In the genomic region with DNA sequence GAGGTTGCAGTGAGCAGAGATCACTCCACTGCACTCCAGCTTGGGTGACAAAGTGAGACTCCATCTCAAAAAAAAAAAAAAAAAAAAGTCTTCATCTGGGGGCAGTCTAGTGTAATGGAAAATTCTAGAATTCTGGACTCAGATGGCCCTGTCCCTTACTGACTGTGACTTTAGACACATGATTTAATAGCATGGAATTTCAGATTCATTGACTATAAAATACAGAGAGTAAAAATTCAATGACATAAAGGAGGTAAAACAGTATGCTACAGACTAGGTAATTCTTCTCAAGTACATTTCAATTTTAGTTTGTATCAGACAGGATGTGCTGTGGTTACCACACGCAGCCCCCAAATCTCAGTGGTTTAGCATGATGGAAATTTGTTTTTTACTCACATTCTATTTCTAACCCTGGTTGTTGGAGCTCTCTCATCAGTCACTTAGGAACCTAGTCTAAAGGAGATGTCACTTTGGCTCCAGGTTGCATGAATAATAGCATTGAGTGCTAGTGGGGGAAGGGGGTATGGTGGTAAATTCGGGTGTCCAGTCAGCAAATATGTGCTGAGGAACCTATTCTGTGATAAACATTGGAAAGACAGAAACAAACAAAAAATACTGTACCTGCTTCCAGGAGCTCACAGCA, we compare ENCODE assay signal across 12 cellular contexts.
DNase-seq lines count a peak whose midpoint lies in the region; ATAC-seq, FAIRE-seq and TF ChIP-seq lines count a peak whose summit lies in the region.
"Had no signal": no experiment of that assay in that cellular context is flagged by ENCODE, and none has a peak within 500 bp of the region (broad histone marks: within the 10 kb centered on the region; RNA-seq: fewer than 3 reads in every experiment).

No MANE protein-coding gene starts in this region.

- ATAC-seq in HepG2, result no peak
- no peak for ATAC-seq in right lobe of liver
- ATAC-seq in HG02981 (IDR thresholded peaks at IDR 0.05; ENCODE audit: unreplicated experiment), result peak; percentile 86
- ATAC-seq in activated T-cell treated with anti-CD3 and anti-CD28 coated beads, Interleukin-2, amount 50 U/mL, for 72 hours (replicated peaks in 1 of 2), result peak; percentile 94 to 96

- no peak for TF ChIP-seq EP300 in HepG2 (IDR thresholded peaks at IDR 0.05; ENCODE audit: low read depth in 2 of 2, low read length in 2 of 2)
- TF ChIP-seq EP300 in HepG2 (CRISPR knock-in tag; IDR thresholded peaks at IDR 0.05; ENCODE audit: borderline replicate concordance), result no peak
- TF ChIP-seq EP300 in transverse colon (IDR thresholded peaks at IDR 0.05; ENCODE audit: low read depth), result no peak

- H3K9me3 ChIP-seq in HepG2 (ENCODE audit: low read length) (peaks cover 9% of the 10 kb centered on the region), right lobe of liver (no peaks in the 10 kb centered on the region), transverse colon (no peaks in the 10 kb centered on the region), MG63 (0 out of 2 replicates have a peak, but pooled peaks cover 2% of the 10 kb centered on the region), BE2C (no peaks in the 10 kb centered on the region; the same call in 1 of the 2 replicates)

- H3K4me3 Mint-ChIP-seq in activated T-cell treated with anti-CD3 and anti-CD28 coated beads, Interleukin-2, amount 50 U/mL, for 72 hours, result peak overlapping the region; percentile 35 to 47
- H3K4me3 Mint-ChIP-seq: nephron had no signal

- no peak overlapping the region for H3K9ac ChIP-seq in HepG2 (ENCODE audit: insufficient read depth, low read depth, low read length)

- H3K36me3 Mint-ChIP-seq in activated T-cell treated with anti-CD3 and anti-CD28 coated beads, Interleukin-2, amount 50 U/mL, for 72 hours (ENCODE audit: insufficient read depth in 2 of 2), result peaks cover 10 to 17% of the 10 kb centered on the region in 2 donors

- POLR2A ChIA-PET in HepG2 (lab: Yijun Ruan, JAX), result no interaction called here

- H4K20me1 ChIP-seq in HepG2 (ENCODE audit: insufficient read depth, low read length), result no peaks in the 10 kb centered on the region

- no peak for DNase-seq in HepG2 (ENCODE audit: low spot score)
- no peak for DNase-seq in right lobe of liver
- DNase-seq in activated T-cell treated with anti-CD3 and anti-CD28 coated beads, Interleukin-2, amount 50 U/mL, for 72 hours, result peak; percentile 37 to 47
- peak; percentile 10 for DNase-seq in transverse colon
- no peak for DNase-seq in MG63
- DNase-seq in NOMO-1 (lab: John Stamatoyannopoulos, UW; ENCODE audit: unreplicated experiment in 2 of 2), result no peak
- DNase-seq in BE2C, result no peak
- DNase-seq: C1 segment of cervical spinal cord, substantia nigra had no signal

- H2AFZ ChIP-seq in HepG2 (ENCODE audit: low read length), result no peak overlapping the region

- in situ Hi-C loops in HepG2 (cut with HindIII; ENCODE audit: extremely low pct_ligation_motif_present, low pct_unique_long_range_greater_than_20kb), result no loop called here
- in situ Hi-C loops in transverse colon (cut with MboI; ENCODE audit: low pct_ligation_motif_present in 1 of 4, low pct_unique_long_range_greater_than_20kb in 1 of 4, low sequenced_read_pairs in 3 of 4), result no loop called here

- H3K4me2 ChIP-seq in HepG2 (ENCODE audit: low read depth, low read length), result no peak overlapping the region

- no peak overlapping the region for H3K27ac ChIP-seq in HepG2 (ENCODE audit: extremely low read length, insufficient read depth, low read length)
- H3K27ac ChIP-seq in right lobe of liver, result no peak overlapping the region
- no peak overlapping the region for H3K27ac ChIP-seq in transverse colon
- H3K27ac ChIP-seq: epithelial cell of prostate had no signal

- TF ChIP-seq CTCF in HepG2 (CRISPR knock-in tag; IDR thresholded peaks at IDR 0.05) (no peak), right lobe of liver (IDR thresholded peaks at IDR 0.05) (no peak), transverse colon (IDR thresholded peaks at IDR 0.05) (no peak), BE2C (IDR thresholded peaks at IDR 0.05; ENCODE audit: low read depth, low read length) (no peak)

- no peak overlapping the region for H3K4me3 ChIP-seq in HepG2 (replicated peaks in 1 of 3; ENCODE audit: insufficient read depth in 1 of 3, low read depth in 2 of 3, low read length in 3 of 3)
- no peak overlapping the region for H3K4me3 ChIP-seq in right lobe of liver
- no peak overlapping the region for H3K4me3 ChIP-seq in transverse colon
- no peak overlapping the region for H3K4me3 ChIP-seq in MG63
- H3K4me3 ChIP-seq in BE2C (ENCODE audit: low read depth, low read length), result no peak overlapping the region

- no peak for FAIRE-seq in HepG2 (lab: Jason Lieb, UNC)

- TF ChIP-seq RAD21 in HepG2 (CRISPR knock-in tag; IDR thresholded peaks at IDR 0.05), result no peak

- no peaks in the 10 kb centered on the region for H3K4me1 ChIP-seq in HepG2 (ENCODE audit: insufficient read depth, low read length)
- no peaks in the 10 kb centered on the region for H3K4me1 ChIP-seq in right lobe of liver
- no peaks in the 10 kb centered on the region for H3K4me1 ChIP-seq in transverse colon
- H3K4me1 ChIP-seq in BE2C, result no peaks in the 10 kb centered on the region

- BruUV-seq in HepG2 (replicated peaks; lab: Mats Ljungman, UMichigan), result no TSS peak

- H3K27me3 ChIP-seq in HepG2 (ENCODE audit: control insufficient read depth in 1 of 2, insufficient read depth in 2 of 2, low read length in 2 of 2), result no peaks in the 10 kb centered on the region; a peak in 1 of 5 replicates
- no peaks in the 10 kb centered on the region for H3K27me3 ChIP-seq in right lobe of liver
- H3K27me3 ChIP-seq in transverse colon, result no peaks in the 10 kb centered on the region
- peaks cover 2% of the 10 kb centered on the region; the same call in 1 of the 2 replicates for H3K27me3 ChIP-seq in MG63
- H3K27me3 ChIP-seq in BE2C, result no peaks in the 10 kb centered on the region

- CTCF ChIA-PET in HepG2 (lab: Yijun Ruan, JAX; ENCODE audit: low intra/inter-chr PET ratio, low total read pairs), result no interaction called here

- H3K79me2 ChIP-seq in HepG2 (ENCODE audit: insufficient read depth, low read length), result no peaks in the 10 kb centered on the region

- 3% methylated on average over 2 of the region's 2 CpGs for WGBS in HepG2 (ENCODE audit: low lambda C conversion rate)
- 10% methylated on average over 2 of the region's 2 CpGs for WGBS in right lobe of liver (ENCODE audit: insufficient coverage, low coverage, low lambda C conversion rate, missing lambda C conversion rate)
- WGBS in transverse colon (ENCODE audit: low coverage in 1 of 2), 2 donors, result 50 to 54% methylated on average over 2 of the region's 2 CpGs

- H3K27ac Mint-ChIP-seq in activated T-cell treated with anti-CD3 and anti-CD28 coated beads, Interleukin-2, amount 50 U/mL, for 72 hours, result peak overlapping the region; percentile 47
- H3K27ac Mint-ChIP-seq: nephron had no signal

- TF ChIP-seq POLR2A in HepG2 (IDR thresholded peaks at IDR 0.05; ENCODE audit: insufficient read depth in 1 of 2, low read depth in 2 of 2, low read length in 2 of 2), result no peak
- TF ChIP-seq POLR2A in right lobe of liver (IDR thresholded peaks at IDR 0.05), result no peak
- no peak for TF ChIP-seq POLR2A in transverse colon (IDR thresholded peaks at IDR 0.05)

- peaks cover 3 to 9% of the 10 kb centered on the region in 2 donors for H3K9me3 Mint-ChIP-seq in activated T-cell treated with anti-CD3 and anti-CD28 coated beads, Interleukin-2, amount 50 U/mL, for 72 hours
- H3K9me3 Mint-ChIP-seq: nephron had no signal

- intact Hi-C loops in HepG2 (cut with micrococcal nuclease; ENCODE audit: unreplicated experiment) (no loop called here), right lobe of liver (cut with DNase I) (no loop called here), transverse colon (cut with DNase I; ENCODE audit: low total_unique reads) (no loop called here)

- H3K4me1 Mint-ChIP-seq in activated T-cell treated with anti-CD3 and anti-CD28 coated beads, Interleukin-2, amount 50 U/mL, for 72 hours (ENCODE audit: low read depth), result peaks cover 29% of the 10 kb centered on the region
- H3K4me1 Mint-ChIP-seq: nephron had no signal

- H3K36me3 ChIP-seq in HepG2 (replicated peaks in 1 of 2; ENCODE audit: control insufficient read depth in 1 of 2, insufficient read depth in 2 of 2, low read length in 2 of 2) (no peaks in the 10 kb centered on the region), right lobe of liver (no peaks in the 10 kb centered on the region), transverse colon (no peaks in the 10 kb centered on the region), MG63 (no peaks in the 10 kb centered on the region), BE2C (no peaks in the 10 kb centered on the region)

- H3K27me3 Mint-ChIP-seq in activated T-cell treated with anti-CD3 and anti-CD28 coated beads, Interleukin-2, amount 50 U/mL, for 72 hours (ENCODE audit: low read depth), result no peaks in the 10 kb centered on the region

TF ChIP-seq in HepG2, 621 proteins besides CTCF, POLR2A, EP300 and RAD21 (continues in another document):
- TF ChIP-seq, protein P1, sequence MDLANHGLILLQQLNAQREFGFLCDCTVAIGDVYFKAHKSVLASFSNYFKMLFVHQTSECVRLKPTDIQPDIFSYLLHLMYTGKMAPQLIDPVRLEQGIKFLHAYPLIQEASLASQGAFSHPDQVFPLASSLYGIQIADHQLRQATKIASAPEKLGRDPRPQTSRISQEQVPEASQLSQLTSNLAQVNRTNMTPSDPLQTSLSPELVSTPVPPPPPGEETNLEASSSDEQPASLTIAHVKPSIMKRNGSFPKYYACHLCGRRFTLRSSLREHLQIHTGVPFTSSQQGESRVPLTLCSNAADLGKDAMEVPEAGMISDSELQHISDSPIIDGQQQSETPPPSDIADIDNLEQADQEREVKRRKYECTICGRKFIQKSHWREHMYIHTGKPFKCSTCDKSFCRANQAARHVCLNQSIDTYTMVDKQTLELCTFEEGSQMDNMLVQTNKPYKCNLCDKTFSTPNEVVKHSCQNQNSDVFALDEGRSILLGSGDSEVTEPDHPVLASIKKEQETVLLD (CRISPR knock-in tag; IDR thresholded peaks at IDR 0.05; ENCODE audit: low read depth), result no peak
- TF ChIP-seq, protein P2, sequence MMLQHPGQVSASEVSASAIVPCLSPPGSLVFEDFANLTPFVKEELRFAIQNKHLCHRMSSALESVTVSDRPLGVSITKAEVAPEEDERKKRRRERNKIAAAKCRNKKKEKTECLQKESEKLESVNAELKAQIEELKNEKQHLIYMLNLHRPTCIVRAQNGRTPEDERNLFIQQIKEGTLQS (CRISPR knock-in tag; IDR thresholded peaks at IDR 0.05), result no peak
- no peak for TF ChIP-seq BRD4 (CRISPR knock-in tag; IDR thresholded peaks at IDR 0.05)
- TF ChIP-seq MAFF (IDR thresholded peaks at IDR 0.05; ENCODE audit: low read depth, low read length), result peak; percentile 63

Comparison
In these comparisons a context has a peak if more than half of its experiments do, and no peak if none do; other contexts are left out.
1. ATAC-seq: peak in HG02981 (single experiment) and activated T-cell treated with anti-CD3 and anti-CD28 coated beads, Interleukin-2, amount 50 U/mL, for 72 hours (2 of 2); none in HepG2 (single experiment) and right lobe of liver (0 of 4).
2. DNase-seq: peak in activated T-cell treated with anti-CD3 and anti-CD28 coated beads, Interleukin-2, amount 50 U/mL, for 72 hours (2 of 2) and transverse colon (single experiment); none in HepG2 (single experiment), right lobe of liver (0 of 3), MG63 (single experiment), NOMO-1 (0 of 2) and BE2C (single experiment).